8 cellular contexts compared by ENCODE assay signal in genomic region chr7:44038961-44039558, GRCh38. TPM values are rescaled to one million over a fixed set of nuclear protein-coding genes. Genes with fewer than 3 reads are reported as not detected.
DNase-seq lines count a peak whose midpoint lies in the region; ATAC-seq and TF ChIP-seq lines count a peak whose summit lies in the region.
"Not testable (repeated sequence)": the region's sequence is repeated elsewhere in the genome, so short reads cannot be mapped to it uniquely, and the experiment has no call there.

No MANE protein-coding gene starts in this region.

- peak; percentile 55 for ATAC-seq in GM21619 (IDR thresholded peaks at IDR 0.05; ENCODE audit: unreplicated experiment)
- ATAC-seq in mucosa of descending colon: peak; percentile 83

- not testable (repeated sequence) for H3K4me3 ChIP-seq in mucosa of descending colon

- H3K4me3 Mint-ChIP-seq in IgD-negative memory B cell: peak overlapping the region; percentile 22 to 81 (median 76)

- DNase-seq in Caki2 (ENCODE audit: low read depth) (peak; percentile 96), RKO (ENCODE audit: low spot score) (peak; percentile 38), activated T-helper 1 cell treated with Interleukin-2 at 50 U/mL for 16 hours (ENCODE audit: low read depth) (peak; percentile 73), erythroblast (lab: John Stamatoyannopoulos, UW) (peak; percentile 79 to 80), mucosa of descending colon (peak; percentile 97 to 99 (median 97))
- DNase-seq in stimulated activated CD8-positive, alpha-beta memory T cell treated with anti-CD3 and anti-CD28 coated beads, Interleukin-2, amount 100 ng/mL, for 48 hours (ENCODE audit: low read depth in 2 of 2): peak; percentile 70

- not testable (repeated sequence) for H3K9me3 ChIP-seq in mucosa of descending colon

- intact Hi-C loops in mucosa of descending colon (cut with DNase I, micrococcal nuclease): not testable (repeated sequence)

- H3K4me1 Mint-ChIP-seq in IgD-negative memory B cell: peaks cover 0 to 13% (median 13%) of the 10 kb centered on the region in 3 donors

- not testable (repeated sequence) for H3K27me3 Mint-ChIP-seq in IgD-negative memory B cell

- H3K4me1 ChIP-seq in mucosa of descending colon (ENCODE audit: low read depth): not testable (repeated sequence)

- not testable (repeated sequence) for H3K36me3 ChIP-seq in mucosa of descending colon (ENCODE audit: low read depth)

- TF ChIP-seq POLR2A in erythroblast (IDR thresholded peaks at IDR 0.05; ENCODE audit: low read length): not testable (repeated sequence)

- not testable (repeated sequence) for H3K9me3 Mint-ChIP-seq in IgD-negative memory B cell

- not testable (repeated sequence) for H3K36me3 Mint-ChIP-seq in IgD-negative memory B cell

- in situ Hi-C loops in Caki2 (cut with HindIII; ENCODE audit: low pct_unique_long_range_greater_than_20kb, low sequenced_read_pairs): not testable (repeated sequence)

- H3K27ac Mint-ChIP-seq in IgD-negative memory B cell: peak overlapping the region; percentile 60 to 96 (median 80)

- not testable (repeated sequence) for TF ChIP-seq CTCF in mucosa of descending colon (IDR thresholded peaks at IDR 0.05)

RNA-seq across cellular contexts. Expression of gene DBNL, which starts 5.4 kb away (rescaled TPM):
- 137 and 174 TPM in 2 replicates for total RNA-seq in Caki2 (2014; rRNA removed; shearing (Covaris generic); ENCODE audit: low replicate concordance)
- polyA plus RNA-seq in IgD-negative memory B cell: 384 TPM
- 10 to 100 TPM; 84.2 to 91.2 (median 89.8) TPM for total RNA-seq in mucosa of descending colon

RNA-seq across cellular contexts. Expression of gene PGAM2, which starts 26.3 kb away (rescaled TPM):
- not detected in 2 replicates for total RNA-seq in Caki2 (2014; rRNA removed; shearing (Covaris generic); ENCODE audit: low replicate concordance)
- polyA plus RNA-seq in IgD-negative memory B cell: not detected
- 1 to 10 TPM in 1 of 3 donors, under 1 TPM in 2; 0.84 to 1.4 (median 0.96) TPM for total RNA-seq in mucosa of descending colon

RNA-seq across cellular contexts. Expression of gene SPDYE1, which starts 41.4 kb away (rescaled TPM):
- total RNA-seq in Caki2 (2014; rRNA removed; shearing (Covaris generic); ENCODE audit: low replicate concordance): not detected in 2 replicates
- 0.10 TPM for polyA plus RNA-seq in IgD-negative memory B cell
- total RNA-seq in mucosa of descending colon: not detected

RNA-seq across cellular contexts. Expression of gene POLM, which starts 43.3 kb away (rescaled TPM):
- total RNA-seq in Caki2 (2014; rRNA removed; shearing (Covaris generic); ENCODE audit: low replicate concordance): 2.6 and 2.9 TPM in 2 replicates
- polyA plus RNA-seq in IgD-negative memory B cell: 42.0 TPM
- 10 to 100 TPM; 27.0 to 33.7 (median 28.1) TPM for total RNA-seq in mucosa of descending colon

Comparison
In these comparisons a context has a peak if more than half of its experiments do, and no peak if none do; other contexts are left out.
1. DNase-seq: peak in every context shown above with its lines; median percentile 97 in mucosa of descending colon; 96 in Caki2; 80 in erythroblast; 73 in activated T-helper 1 cell treated with Interleukin-2 at 50 U/mL for 16 hours; 70 in stimulated activated CD8-positive, alpha-beta memory T cell treated with anti-CD3 and anti-CD28 coated beads, Interleukin-2, amount 100 ng/mL, for 48 hours; 38 in RKO.